In the genomic region with DNA sequence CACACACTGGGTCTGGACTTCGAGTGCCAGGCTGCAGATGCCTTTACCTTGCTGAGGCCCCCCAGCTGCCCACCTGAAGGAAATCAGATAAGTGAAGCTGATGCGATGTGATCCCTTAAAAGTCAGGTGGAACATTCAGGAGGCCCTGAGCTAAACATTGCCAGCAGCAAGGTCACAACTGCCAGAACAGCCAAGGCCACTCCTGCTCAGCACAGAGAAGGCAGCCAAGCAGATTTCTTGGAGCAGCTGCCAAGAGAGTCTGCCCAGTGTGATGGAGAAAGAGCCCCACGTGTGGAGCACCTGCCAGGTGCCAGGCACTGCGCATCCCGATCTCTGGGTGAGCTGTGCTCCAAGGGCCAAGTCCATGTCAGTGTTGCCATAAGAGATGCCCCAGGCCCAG, we compare ENCODE assay signal across 35 cellular contexts.
"Had no signal": no experiment of that assay in that cellular context is flagged by ENCODE, and none has a peak within 500 bp of the region (broad histone marks: within the 10 kb centered on the region; RNA-seq: fewer than 3 reads in every experiment).

No MANE protein-coding gene starts in this region.

- H3K36me3 ChIP-seq: adrenal gland, brain microvascular endothelial cell, breast epithelium had no signal

- H3K4me1 ChIP-seq: adrenal gland, body of pancreas, breast epithelium had no signal

- H3K4me3 ChIP-seq: adrenal gland, body of pancreas, breast epithelium had no signal

- H3K27me3 ChIP-seq: body of pancreas, brain microvascular endothelial cell had no signal

- ATAC-seq: activated CD8-positive, alpha-beta T cell treated with anti-CD3 and anti-CD28 coated beads for 36 hours; activated naive CD4-positive, alpha-beta T cell treated with anti-CD3 and anti-CD28 coated beads, Interleukin-2, amount 50 U/mL, for 72 hours; activated T-cell treated with anti-CD3 and anti-CD28 coated beads, Interleukin-2, amount 50 U/mL, for 4 hours; activated T-cell treated with anti-CD3 and anti-CD28 coated beads, Interleukin-2, amount 50 U/mL, for 72 hours; activated T-helper 17 cell treated with anti-CD3 and anti-CD28 coated beads, Interleukin-2, amount 50 U/mL, for 72 hours; body of pancreas had no signal

- FAIRE-seq: astrocyte, TTC549 had no signal

- H3K27ac ChIP-seq: adrenal gland, body of pancreas, brain microvascular endothelial cell, breast epithelium, VCaP had no signal

- DNase-seq: activated B cell treated with CpG ODN at 0.5 μM for 24 hours; activated CD4-positive, alpha-beta memory T cell treated with anti-CD3 and anti-CD28 coated beads for 36 hours; activated CD4-positive, alpha-beta T cell treated with anti-CD3 and anti-CD28 coated beads for 4 hours; activated CD4-positive, alpha-beta T cell treated with anti-CD3 and anti-CD28 coated beads, Interleukin-2, amount 10 ng/mL, durations not matched to agents 24 days and 14 days; activated CD4-positive, alpha-beta T cell treated with anti-CD3 and anti-CD28 coated beads, Interleukin-2, amount 50 U/mL, for 1 hour; activated CD4-positive, alpha-beta T cell treated with anti-CD3 and anti-CD28 coated beads, Interleukin-2, amount 50 U/mL, for 4 hours; activated CD4-positive, CD25-positive, alpha-beta regulatory T cell treated with anti-CD3 and anti-CD28 coated beads, Interleukin-2, amount 50 U/mL, for 72 hours; activated CD8-positive, alpha-beta memory T cell treated with anti-CD3 and anti-CD28 coated beads, Interleukin-2, amount 50 U/mL, for 4 hours; activated CD8-positive, alpha-beta T cell treated with anti-CD3 and anti-CD28 coated beads for 36 hours; activated effector memory CD4-positive, alpha-beta T cell treated with anti-CD3 and anti-CD28 coated beads, Interleukin-2, amount 50 U/mL, for 16 hours; activated gamma-delta T cell treated with Interleukin-2 at 50 U/mL for 16 hours; activated naive CD4-positive, alpha-beta T cell; activated naive CD4-positive, alpha-beta T cell treated with anti-CD3 and anti-CD28 coated beads for 36 hours; activated naive CD4-positive, alpha-beta T cell treated with anti-CD3 and anti-CD28 coated beads, Interleukin-2, amount 50 U/mL, for 16 hours; activated naive CD8-positive, alpha-beta T cell treated with anti-CD3 and anti-CD28 coated beads for 36 hours; activated T-cell treated with anti-CD3 and anti-CD28 coated beads for 4 hours; activated T-cell treated with anti-CD3 and anti-CD28 coated beads, Interleukin-2, amount 50 U/mL, for 1 hour; activated T-cell treated with anti-CD3 and anti-CD28 coated beads, Interleukin-2, amount 50 U/mL, for 4 hours; activated T-cell treated with anti-CD3 and anti-CD28 coated beads, Interleukin-2, amount 50 U/mL, for 72 hours; amniotic stem cell; aorta; brain microvascular endothelial cell; caudate nucleus; cerebellar nuclear complex; T-helper 1 cell; T-helper 2 cell; T-helper 9 cell had no signal
